In genomic region chr9:37350486-37351190, GRCh38 we compare ENCODE assay signal across 2 cellular contexts.
TF ChIP-seq lines count a peak whose summit lies in the region.

No MANE protein-coding gene starts in this region.

TF ChIP-seq in IMR-90, 13 proteins besides CTCF, POLR2A, EP300 and RAD21:
- TF ChIP-seq RFX5 (IDR thresholded peaks at IDR 0.05; ENCODE audit: low read depth, low read length) (no peak), FOS (IDR thresholded peaks at IDR 0.05; ENCODE audit: low read depth, low read length) (no peak), MAZ (IDR thresholded peaks at IDR 0.05; ENCODE audit: borderline replicate concordance, low read depth, low read length) (no peak), NFE2L2 (IDR thresholded peaks at IDR 0.05; ENCODE audit: low read depth, low read length) (no peak), SMC3 (IDR thresholded peaks at IDR 0.05; ENCODE audit: low read depth, low read length) (no peak), CHD1 (IDR thresholded peaks at IDR 0.05; ENCODE audit: low read depth, low read length) (no peak), ELK1 (IDR thresholded peaks at IDR 0.05; ENCODE audit: borderline replicate concordance, low read depth, low read length) (no peak), MAFK (IDR thresholded peaks at IDR 0.05; ENCODE audit: low read depth, low read length) (no peak), CEBPB (IDR thresholded peaks at IDR 0.05; ENCODE audit: low read depth, low read length) (peak; percentile 63), BHLHE40 (IDR thresholded peaks at IDR 0.05; ENCODE audit: low read depth, low read length) (no peak), MXI1 (IDR thresholded peaks at IDR 0.05; ENCODE audit: borderline replicate concordance, low read depth, low read length) (0 out of 2 replicates have a peak, but pooled peaks have one; percentile 22), RCOR1 (IDR thresholded peaks at IDR 0.05; ENCODE audit: insufficient replicate concordance, low read length) (no peak)
- TF ChIP-seq, protein P1, sequence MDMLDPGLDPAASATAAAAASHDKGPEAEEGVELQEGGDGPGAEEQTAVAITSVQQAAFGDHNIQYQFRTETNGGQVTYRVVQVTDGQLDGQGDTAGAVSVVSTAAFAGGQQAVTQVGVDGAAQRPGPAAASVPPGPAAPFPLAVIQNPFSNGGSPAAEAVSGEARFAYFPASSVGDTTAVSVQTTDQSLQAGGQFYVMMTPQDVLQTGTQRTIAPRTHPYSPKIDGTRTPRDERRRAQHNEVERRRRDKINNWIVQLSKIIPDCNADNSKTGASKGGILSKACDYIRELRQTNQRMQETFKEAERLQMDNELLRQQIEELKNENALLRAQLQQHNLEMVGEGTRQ (IDR thresholded peaks at IDR 0.05; ENCODE audit: low read depth, low read length) = no peak

TF ChIP-seq in GM12878, 131 proteins besides CTCF, POLR2A, EP300 and RAD21:
- TF ChIP-seq TBL1XR1 (IDR thresholded peaks at IDR 0.05; ENCODE audit: low read depth, low read length) = no peak
- no peak for TF ChIP-seq USF1 (IDR thresholded peaks at IDR 0.05; ENCODE audit: borderline replicate concordance, extremely low read length, insufficient read depth, low read depth, low read length)
- TF ChIP-seq MEF2B (IDR thresholded peaks at IDR 0.05; ENCODE audit: partially characterized antibody, poor library complexity, severe bottlenecking) = no peak
- TF ChIP-seq ATF2 (IDR thresholded peaks at IDR 0.05; ENCODE audit: low read length) = no peak
- no peak for TF ChIP-seq RELA (IDR thresholded peaks at IDR 0.05; ENCODE audit: borderline replicate concordance, partially characterized antibody)
- TF ChIP-seq HSF1 (IDR thresholded peaks at IDR 0.05; ENCODE audit: low read depth, low read length) = no peak
